ENCODE assay signal across 21 cellular contexts in the genomic region with DNA sequence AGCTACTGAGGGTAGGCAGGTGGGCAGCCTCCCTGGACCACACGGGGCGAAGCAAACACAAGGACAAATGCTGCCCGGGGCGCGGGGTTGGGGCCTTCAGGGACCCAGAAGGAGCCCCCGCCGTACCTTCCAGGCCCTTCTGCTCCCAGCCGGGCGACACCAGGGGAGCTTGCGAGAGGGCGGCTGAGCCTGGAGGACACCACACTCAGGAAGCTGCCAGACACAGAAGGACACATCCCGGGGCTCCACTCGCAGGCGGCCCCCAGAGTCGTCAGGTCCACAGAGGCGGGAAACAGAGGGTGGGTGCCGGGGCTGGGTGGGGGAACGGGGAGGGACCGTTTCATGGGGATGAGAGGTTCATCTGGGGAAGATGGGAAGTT. TPM values are rescaled to one million over a fixed set of nuclear protein-coding genes. Genes with fewer than 3 reads are reported as not detected.
DNase-seq lines count a peak whose midpoint lies in the region; ATAC-seq and TF ChIP-seq lines count a peak whose summit lies in the region.
"Had no signal": no experiment of that assay in that cellular context is flagged by ENCODE, and none has a peak within 500 bp of the region (broad histone marks: within the 10 kb centered on the region; RNA-seq: fewer than 3 reads in every experiment).

No MANE protein-coding gene starts in this region.

- WGBS in tibial nerve, 2 donors = 88 to 95% methylated on average over 8 to 19 of the region's 19 CpGs

- H3K4me2 ChIP-seq in osteoblast (ENCODE audit: insufficient read depth, low read length) (no peak overlapping the region), OCI-LY7 (ENCODE audit: low read length) (no peak overlapping the region)
- H3K4me2 ChIP-seq: BLaER1 had no signal

- H3K4me3 ChIP-seq in H7 (ENCODE audit: insufficient read depth, low read depth, low read length) (no peak overlapping the region), RWPE2 (ENCODE audit: severe bottlenecking) (no peak overlapping the region), osteoblast (ENCODE audit: insufficient read depth, low read length) (no peak overlapping the region), OCI-LY7 (ENCODE audit: low read depth, low read length, poor library complexity, severe bottlenecking) (no peak overlapping the region), tibial nerve (no peak overlapping the region)
- H3K4me3 ChIP-seq: BLaER1, HAP-1, K562, MG63 had no signal

- no peak overlapping the region for H2AFZ ChIP-seq in osteoblast (ENCODE audit: low read length)
- no peak overlapping the region for H2AFZ ChIP-seq in OCI-LY7 (ENCODE audit: low read length)

- TF ChIP-seq CTCF in RWPE2 (IDR thresholded peaks at IDR 0.05; ENCODE audit: poor library complexity, severe bottlenecking) (no peak), osteoblast (IDR thresholded peaks at IDR 0.05; ENCODE audit: extremely low read depth, low read depth, low read length) (no peak), OCI-LY7 (conservative IDR thresholded peaks at IDR 0.05; ENCODE audit: low read length) (no peak), tibial nerve (IDR thresholded peaks at IDR 0.05) (no peak)

- intact Hi-C loops in cardiac septum (cut with DNase I) = no loop called here
- intact Hi-C loops in Right ventricle myocardium superior (cut with DNase I) = no loop called here
- intact Hi-C loops in OCI-LY7 (cut with micrococcal nuclease; ENCODE audit: unreplicated experiment) = no loop called here

- H4K20me1 ChIP-seq in osteoblast (ENCODE audit: insufficient read depth, low read length) (peaks cover 78% of the 10 kb centered on the region), OCI-LY7 (ENCODE audit: insufficient read depth, low read length) (no peaks in the 10 kb centered on the region)
- H4K20me1 ChIP-seq: BLaER1 had no signal

- no peaks in the 10 kb centered on the region for H3K9me3 ChIP-seq in RWPE2 (ENCODE audit: severe bottlenecking)
- H3K9me3 ChIP-seq in osteoblast (ENCODE audit: low read depth, low read length) = no peaks in the 10 kb centered on the region
- no peaks in the 10 kb centered on the region for H3K9me3 ChIP-seq in OCI-LY7 (ENCODE audit: low read length)
- H3K9me3 ChIP-seq in tibial nerve = no peaks in the 10 kb centered on the region
- H3K9me3 ChIP-seq: BLaER1, Caco-2, HAP-1, MG63 had no signal

- H3K36me3 ChIP-seq in H7 (replicated peaks; ENCODE audit: control insufficient read depth, insufficient read depth, low read length) = no peaks in the 10 kb centered on the region
- H3K36me3 ChIP-seq in RWPE2 (ENCODE audit: low read depth) = no peaks in the 10 kb centered on the region
- H3K36me3 ChIP-seq in osteoblast (ENCODE audit: insufficient read depth, low read length) = no peaks in the 10 kb centered on the region
- no peaks in the 10 kb centered on the region for H3K36me3 ChIP-seq in OCI-LY7 (ENCODE audit: insufficient read depth, low read length)
- peaks cover 0 to 31% (median 0%) of the 10 kb centered on the region in 3 donors for H3K36me3 ChIP-seq in tibial nerve
- H3K36me3 ChIP-seq: BLaER1, HAP-1 had no signal

- TF ChIP-seq POLR2A in tibial nerve (IDR thresholded peaks at IDR 0.05) = no peak

- no peaks in the 10 kb centered on the region for H3K9me2 ChIP-seq in OCI-LY7 (ENCODE audit: insufficient read depth, low read length)

- H3K79me2 ChIP-seq in osteoblast (ENCODE audit: insufficient read depth, low read length) (peaks cover 72% of the 10 kb centered on the region), OCI-LY7 (ENCODE audit: insufficient read depth, low read depth, low read length) (no peaks in the 10 kb centered on the region)

- H3K27ac ChIP-seq in RWPE2 (ENCODE audit: poor library complexity, severe bottlenecking) (no peak overlapping the region), osteoblast (ENCODE audit: low read depth, low read length) (no peak overlapping the region), OCI-LY7 (ENCODE audit: low read depth, low read length, poor library complexity, severe bottlenecking) (no peak overlapping the region), tibial nerve (peak overlapping the region in 1 of 4 donors; percentile 33)
- H3K27ac ChIP-seq: BLaER1 had no signal

- no peak for TF ChIP-seq EP300 in tibial nerve (IDR thresholded peaks at IDR 0.05)

- CTCF ChIA-PET in OCI-LY7 (lab: Charles Lee; ENCODE audit: unreplicated experiment) = no interaction called here

- POLR2A ChIA-PET in OCI-LY7 (lab: Charles Lee) = no interaction called here

- H3K4me1 ChIP-seq in RWPE2 (ENCODE audit: insufficient read depth, poor library complexity, severe bottlenecking) (no peaks in the 10 kb centered on the region), osteoblast (ENCODE audit: insufficient read depth, low read length) (peaks cover 12% of the 10 kb centered on the region), OCI-LY7 (ENCODE audit: insufficient read depth, low read length, poor library complexity, severe bottlenecking) (peaks cover 20% of the 10 kb centered on the region), tibial nerve (peaks cover 0 to 73% (median 10%) of the 10 kb centered on the region in 4 donors)

- BruUV-seq in OCI-LY7 (replicated peaks; lab: Mats Ljungman, UMichigan) = no TSS peak

- ATAC-seq in Right ventricle myocardium superior (ENCODE audit: poor library complexity) (no peak), RWPE2 (ENCODE audit: low read depth) (no peak), GM19397 (IDR thresholded peaks at IDR 0.05; ENCODE audit: unreplicated experiment) (no peak)
- ATAC-seq: K562 had no signal

- DNase-seq in cardiac septum (ENCODE audit: low spot score) (peak; percentile 33), Right ventricle myocardium superior (no peak), H7 (peak; percentile 47), RWPE2 (ENCODE audit: low spot score) (peak; percentile 35), osteoblast (ENCODE audit: insufficient read length, low spot score, missing footprints) (peak; percentile 71), OCI-LY7 (ENCODE audit: low spot score) (no peak), tibial nerve (ENCODE audit: low spot score in 2 of 2) (no peak)
- DNase-seq: Caco-2; CD4-positive, alpha-beta memory T cell; DMS 273 treated with DMSO at 0.1 percent for 48 hours; DMS79 treated with DMSO at 0.1 percent for 48 hours; MG63; NCI-H1417; NCI-H1694 treated with DMSO at 0.1 percent for 48 hours; NCI-H2081 treated with DMSO at 0.1 percent for 48 hours; NCI-H446; NCI-H526 treated with DMSO at 0.1 percent for 48 hours had no signal

- no peaks in the 10 kb centered on the region for H3K27me3 ChIP-seq in H7 (ENCODE audit: control insufficient read depth, insufficient read depth, low read length)
- no peaks in the 10 kb centered on the region for H3K27me3 ChIP-seq in RWPE2 (ENCODE audit: insufficient read depth, poor library complexity, severe bottlenecking)
- H3K27me3 ChIP-seq in osteoblast (ENCODE audit: insufficient read depth, low read length) = no peaks in the 10 kb centered on the region
- H3K27me3 ChIP-seq in tibial nerve = no peaks in the 10 kb centered on the region
- H3K27me3 ChIP-seq: BLaER1, MG63 had no signal

RNA-seq across cellular contexts. Expression of gene UBAC1, which starts 58.5 kb away (rescaled TPM):
- 90.3 TPM for total RNA-seq in cardiac septum
- 107 TPM for total RNA-seq in Right ventricle myocardium superior
- total RNA-seq in H7 (2014; rRNA removed; shearing (Covaris generic)) = 74.6 and 77.0 TPM in 2 replicates
- 29.0 and 32.1 TPM in 2 replicates for total RNA-seq in osteoblast
- total RNA-seq in OCI-LY7 (2014; rRNA removed; shearing (Covaris generic)) = 59.2 and 75.7 TPM in 2 replicates
- total RNA-seq in OCI-LY7 (2022) = 42.3 and 42.4 TPM in 2 replicates
- total RNA-seq in tibial nerve = 10 to 100 TPM; 48.6 to 61.4 (median 55.9) TPM

Comparison
In these comparisons a context has a peak if more than half of its experiments do, and no peak if none do; other contexts are left out.
1. DNase-seq: peak in cardiac septum (single experiment), H7 (single experiment), RWPE2 (single experiment) and osteoblast (single experiment); none in Right ventricle myocardium superior (single experiment), OCI-LY7 (single experiment) and tibial nerve (0 of 2).